Comparison of ENCODE assay signal across 1 cellular context in genomic region chr15:100898661-100899462, GRCh38.
TF ChIP-seq lines count a peak whose summit lies in the region.

No MANE protein-coding gene starts in this region.

TF ChIP-seq in WTC11, 78 proteins besides CTCF, POLR2A, EP300 and RAD21 (continued from another document):
- no peak for TF ChIP-seq AFF4 (CRISPR knock-in tag; IDR thresholded peaks at IDR 0.05; ENCODE audit: borderline replicate concordance)
- no peak for TF ChIP-seq ZNF138 (CRISPR knock-in tag; conservative IDR thresholded peaks at IDR 0.05)
- no peak for TF ChIP-seq ZNF396 (CRISPR knock-in tag; IDR thresholded peaks at IDR 0.05; ENCODE audit: borderline replicate concordance)
